ENCODE assay signal across 28 cellular contexts in the genomic region with DNA sequence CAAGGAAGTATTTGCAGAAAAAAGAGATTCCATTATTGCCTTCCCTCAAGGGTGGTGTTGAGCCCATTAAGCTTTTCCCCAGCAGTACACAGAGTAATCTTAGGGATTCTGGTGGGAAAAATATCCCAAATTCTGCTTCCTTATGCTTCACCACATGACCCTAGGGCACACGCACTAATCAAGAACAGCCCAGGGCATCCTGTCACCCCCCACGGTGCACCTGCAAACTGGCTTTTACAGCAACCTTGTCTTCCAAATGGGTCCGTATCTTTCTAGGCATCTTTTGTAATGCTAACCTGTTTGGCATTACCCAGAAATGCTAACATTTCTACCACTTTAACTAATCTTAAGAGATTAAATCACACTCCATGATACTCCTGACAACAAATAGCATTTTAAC. TPM values are rescaled to one million over a fixed set of nuclear protein-coding genes. Genes with fewer than 3 reads are reported as not detected.
"Had no signal": no experiment of that assay in that cellular context is flagged by ENCODE, and none has a peak within 500 bp of the region (broad histone marks: within the 10 kb centered on the region; RNA-seq: fewer than 3 reads in every experiment).

No MANE protein-coding gene starts in this region.

- H3K27ac ChIP-seq: body of pancreas, esophagus muscularis mucosa, lower lobe of right lung, right lobe of liver, skin epidermis, uterus had no signal

- H3K4me1 ChIP-seq: body of pancreas, esophagus muscularis mucosa, lower lobe of right lung, right lobe of liver, uterus had no signal

- H3K27me3 ChIP-seq: body of pancreas, right lobe of liver, uterus had no signal

- H3K9me3 ChIP-seq: body of pancreas, esophagus muscularis mucosa, lower lobe of right lung, right lobe of liver, uterus had no signal

- H3K36me3 ChIP-seq: esophagus muscularis mucosa, lower lobe of right lung, right lobe of liver, uterus had no signal

- H3K4me3 ChIP-seq: body of pancreas, esophagus muscularis mucosa, lower lobe of right lung, right lobe of liver, skin epidermis, uterus had no signal

- DNase-seq: activated CD4-positive, alpha-beta T cell treated with anti-CD3 and anti-CD28 coated beads, Interleukin-2, amount 50 U/mL, for 1 hour; activated CD4-positive, CD25-positive, alpha-beta regulatory T cell treated with anti-CD3 and anti-CD28 coated beads, Interleukin-2, amount 50 U/mL, for 72 hours; activated gamma-delta T cell treated with Interleukin-2 at 50 U/mL for 16 hours; activated T-cell treated with anti-CD3 and anti-CD28 coated beads, Interleukin-2, amount 50 U/mL, for 1 hour; anterior cingulate cortex; body of pancreas; effector CD8-positive, alpha-beta T cell; head of caudate nucleus; hypothalamus; lower lobe of right lung; naive B cell; occipital lobe; right lobe of liver; stimulated activated CD4-positive, alpha-beta T cell treated with anti-CD3 and anti-CD28 coated beads, Interleukin-2, amount 100 ng/mL, for 24 hours; T-helper 17 cell; trophoblast cell; uterus had no signal

RNA-seq across cellular contexts. Expression of gene C7orf33, which starts 0.9 kb away (rescaled TPM):
- total RNA-seq: body of pancreas, cardiac septum, chondrocyte, endothelial cell of umbilical vein, esophagus muscularis mucosa, frontal cortex, lower lobe of right lung, mesenteric fat pad, mucosa of gallbladder, occipital lobe, right lobe of liver, T-helper 17 cell, temporal lobe, uterus had no signal
- polyA plus RNA-seq: endothelial cell of umbilical vein, keratinocyte, neural cell had no signal
